1 cellular context compared by ENCODE assay signal in the genomic region with DNA sequence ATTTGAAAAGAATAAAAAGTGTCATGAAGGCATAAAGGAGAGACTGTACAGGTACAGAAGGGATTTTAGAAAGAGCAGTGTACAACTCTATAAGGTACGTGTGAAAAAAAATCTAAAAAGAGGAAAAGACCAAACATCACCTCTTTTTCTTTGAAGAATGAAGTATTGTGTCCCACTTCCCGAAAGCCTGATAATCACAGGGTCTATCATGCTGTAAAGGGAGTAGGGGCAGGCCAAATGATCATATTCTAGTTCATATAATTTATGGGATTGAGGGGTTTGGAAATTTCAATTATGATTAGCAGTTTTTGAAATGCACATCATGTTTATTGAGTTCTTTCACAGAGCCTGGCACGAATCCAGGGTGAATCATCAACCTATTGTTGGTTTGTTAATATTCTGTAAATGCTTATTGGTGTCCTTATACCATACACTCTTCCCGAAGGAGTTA.
TF ChIP-seq lines count a peak whose summit lies in the region.

No MANE protein-coding gene starts in this region.

TF ChIP-seq in H1, 55 proteins besides CTCF, POLR2A, EP300 and RAD21 (continued from another document):
- TF ChIP-seq, protein P1, sequence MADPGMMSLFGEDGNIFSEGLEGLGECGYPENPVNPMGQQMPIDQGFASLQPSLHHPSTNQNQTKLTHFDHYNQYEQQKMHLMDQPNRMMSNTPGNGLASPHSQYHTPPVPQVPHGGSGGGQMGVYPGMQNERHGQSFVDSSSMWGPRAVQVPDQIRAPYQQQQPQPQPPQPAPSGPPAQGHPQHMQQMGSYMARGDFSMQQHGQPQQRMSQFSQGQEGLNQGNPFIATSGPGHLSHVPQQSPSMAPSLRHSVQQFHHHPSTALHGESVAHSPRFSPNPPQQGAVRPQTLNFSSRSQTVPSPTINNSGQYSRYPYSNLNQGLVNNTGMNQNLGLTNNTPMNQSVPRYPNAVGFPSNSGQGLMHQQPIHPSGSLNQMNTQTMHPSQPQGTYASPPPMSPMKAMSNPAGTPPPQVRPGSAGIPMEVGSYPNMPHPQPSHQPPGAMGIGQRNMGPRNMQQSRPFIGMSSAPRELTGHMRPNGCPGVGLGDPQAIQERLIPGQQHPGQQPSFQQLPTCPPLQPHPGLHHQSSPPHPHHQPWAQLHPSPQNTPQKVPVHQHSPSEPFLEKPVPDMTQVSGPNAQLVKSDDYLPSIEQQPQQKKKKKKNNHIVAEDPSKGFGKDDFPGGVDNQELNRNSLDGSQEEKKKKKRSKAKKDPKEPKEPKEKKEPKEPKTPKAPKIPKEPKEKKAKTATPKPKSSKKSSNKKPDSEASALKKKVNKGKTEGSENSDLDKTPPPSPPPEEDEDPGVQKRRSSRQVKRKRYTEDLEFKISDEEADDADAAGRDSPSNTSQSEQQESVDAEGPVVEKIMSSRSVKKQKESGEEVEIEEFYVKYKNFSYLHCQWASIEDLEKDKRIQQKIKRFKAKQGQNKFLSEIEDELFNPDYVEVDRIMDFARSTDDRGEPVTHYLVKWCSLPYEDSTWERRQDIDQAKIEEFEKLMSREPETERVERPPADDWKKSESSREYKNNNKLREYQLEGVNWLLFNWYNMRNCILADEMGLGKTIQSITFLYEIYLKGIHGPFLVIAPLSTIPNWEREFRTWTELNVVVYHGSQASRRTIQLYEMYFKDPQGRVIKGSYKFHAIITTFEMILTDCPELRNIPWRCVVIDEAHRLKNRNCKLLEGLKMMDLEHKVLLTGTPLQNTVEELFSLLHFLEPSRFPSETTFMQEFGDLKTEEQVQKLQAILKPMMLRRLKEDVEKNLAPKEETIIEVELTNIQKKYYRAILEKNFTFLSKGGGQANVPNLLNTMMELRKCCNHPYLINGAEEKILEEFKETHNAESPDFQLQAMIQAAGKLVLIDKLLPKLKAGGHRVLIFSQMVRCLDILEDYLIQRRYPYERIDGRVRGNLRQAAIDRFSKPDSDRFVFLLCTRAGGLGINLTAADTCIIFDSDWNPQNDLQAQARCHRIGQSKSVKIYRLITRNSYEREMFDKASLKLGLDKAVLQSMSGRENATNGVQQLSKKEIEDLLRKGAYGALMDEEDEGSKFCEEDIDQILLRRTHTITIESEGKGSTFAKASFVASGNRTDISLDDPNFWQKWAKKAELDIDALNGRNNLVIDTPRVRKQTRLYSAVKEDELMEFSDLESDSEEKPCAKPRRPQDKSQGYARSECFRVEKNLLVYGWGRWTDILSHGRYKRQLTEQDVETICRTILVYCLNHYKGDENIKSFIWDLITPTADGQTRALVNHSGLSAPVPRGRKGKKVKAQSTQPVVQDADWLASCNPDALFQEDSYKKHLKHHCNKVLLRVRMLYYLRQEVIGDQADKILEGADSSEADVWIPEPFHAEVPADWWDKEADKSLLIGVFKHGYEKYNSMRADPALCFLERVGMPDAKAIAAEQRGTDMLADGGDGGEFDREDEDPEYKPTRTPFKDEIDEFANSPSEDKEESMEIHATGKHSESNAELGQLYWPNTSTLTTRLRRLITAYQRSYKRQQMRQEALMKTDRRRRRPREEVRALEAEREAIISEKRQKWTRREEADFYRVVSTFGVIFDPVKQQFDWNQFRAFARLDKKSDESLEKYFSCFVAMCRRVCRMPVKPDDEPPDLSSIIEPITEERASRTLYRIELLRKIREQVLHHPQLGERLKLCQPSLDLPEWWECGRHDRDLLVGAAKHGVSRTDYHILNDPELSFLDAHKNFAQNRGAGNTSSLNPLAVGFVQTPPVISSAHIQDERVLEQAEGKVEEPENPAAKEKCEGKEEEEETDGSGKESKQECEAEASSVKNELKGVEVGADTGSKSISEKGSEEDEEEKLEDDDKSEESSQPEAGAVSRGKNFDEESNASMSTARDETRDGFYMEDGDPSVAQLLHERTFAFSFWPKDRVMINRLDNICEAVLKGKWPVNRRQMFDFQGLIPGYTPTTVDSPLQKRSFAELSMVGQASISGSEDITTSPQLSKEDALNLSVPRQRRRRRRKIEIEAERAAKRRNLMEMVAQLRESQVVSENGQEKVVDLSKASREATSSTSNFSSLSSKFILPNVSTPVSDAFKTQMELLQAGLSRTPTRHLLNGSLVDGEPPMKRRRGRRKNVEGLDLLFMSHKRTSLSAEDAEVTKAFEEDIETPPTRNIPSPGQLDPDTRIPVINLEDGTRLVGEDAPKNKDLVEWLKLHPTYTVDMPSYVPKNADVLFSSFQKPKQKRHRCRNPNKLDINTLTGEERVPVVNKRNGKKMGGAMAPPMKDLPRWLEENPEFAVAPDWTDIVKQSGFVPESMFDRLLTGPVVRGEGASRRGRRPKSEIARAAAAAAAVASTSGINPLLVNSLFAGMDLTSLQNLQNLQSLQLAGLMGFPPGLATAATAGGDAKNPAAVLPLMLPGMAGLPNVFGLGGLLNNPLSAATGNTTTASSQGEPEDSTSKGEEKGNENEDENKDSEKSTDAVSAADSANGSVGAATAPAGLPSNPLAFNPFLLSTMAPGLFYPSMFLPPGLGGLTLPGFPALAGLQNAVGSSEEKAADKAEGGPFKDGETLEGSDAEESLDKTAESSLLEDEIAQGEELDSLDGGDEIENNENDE (IDR thresholded peaks at IDR 0.05; ENCODE audit: insufficient replicate concordance, low read length): no peak
- no peak for TF ChIP-seq EGR1 (IDR thresholded peaks at IDR 0.05; ENCODE audit: borderline replicate concordance, low read depth, low read length)
- no peak for TF ChIP-seq CREB1 (IDR thresholded peaks at IDR 0.05)
- no peak for TF ChIP-seq SIRT6 (IDR thresholded peaks at IDR 0.05; ENCODE audit: low read length)
- TF ChIP-seq MAFK (IDR thresholded peaks at IDR 0.05; ENCODE audit: low read depth, low read length): no peak
- no peak for TF ChIP-seq CBX5 (IDR thresholded peaks at IDR 0.05; ENCODE audit: low read depth, low read length)
- TF ChIP-seq GTF2F1 (IDR thresholded peaks at IDR 0.05; ENCODE audit: borderline replicate concordance, low read depth, low read length): no peak
- no peak for TF ChIP-seq CTBP2 (IDR thresholded peaks at IDR 0.05; ENCODE audit: borderline replicate concordance, insufficient read depth, insufficient read length, low read length)
- no peak for TF ChIP-seq TEAD4 (IDR thresholded peaks at IDR 0.05; ENCODE audit: low read depth, low read length)
- TF ChIP-seq BRCA1 (IDR thresholded peaks at IDR 0.05; ENCODE audit: low read depth, low read length): no peak
- TF ChIP-seq PHF8 (conservative IDR thresholded peaks at IDR 0.05; ENCODE audit: low read depth, low read length): no peak
- TF ChIP-seq NANOG (IDR thresholded peaks at IDR 0.05; ENCODE audit: insufficient read depth, low read depth, low read length, poor library complexity, severe bottlenecking): no peak
- TF ChIP-seq RXRA (IDR thresholded peaks at IDR 0.05; ENCODE audit: insufficient read depth, low read depth, low read length): no peak
- TF ChIP-seq SIN3A (conservative IDR thresholded peaks at IDR 0.05 in 1 of 2, IDR thresholded peaks at IDR 0.05 in 1 of 2; ENCODE audit: low read depth in 1 of 2, low read length in 2 of 2): no peak
- no peak for TF ChIP-seq CHD1 (IDR thresholded peaks at IDR 0.05; ENCODE audit: low read depth, low read length)
- TF ChIP-seq SAP30 (IDR thresholded peaks at IDR 0.05; ENCODE audit: insufficient read depth, insufficient replicate concordance, low read length): no peak
